ENCODE assay signal across 26 cellular contexts in the genomic region with DNA sequence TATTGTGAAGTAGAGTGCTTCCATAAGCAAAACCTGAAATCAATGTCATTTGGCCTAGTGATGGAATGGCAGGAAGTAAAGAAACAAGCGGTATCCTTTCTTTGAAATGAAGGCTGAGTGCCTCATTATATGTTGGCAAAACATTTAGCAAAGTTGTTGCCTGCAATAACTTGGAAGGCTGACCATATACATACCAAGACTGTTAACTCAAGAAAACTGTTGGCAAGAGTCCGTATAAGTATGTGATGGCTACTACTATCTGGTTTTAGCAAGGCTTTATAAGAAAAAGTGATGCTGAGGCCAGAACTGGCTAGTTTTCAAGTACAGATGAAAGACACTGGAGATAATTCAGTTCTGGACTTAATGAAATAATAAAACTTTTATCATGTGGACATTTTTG.
"Had no signal": no experiment of that assay in that cellular context is flagged by ENCODE, and none has a peak within 500 bp of the region (broad histone marks: within the 10 kb centered on the region; RNA-seq: fewer than 3 reads in every experiment).

No MANE protein-coding gene starts in this region.

- H3K9me3 ChIP-seq: thyroid gland had no signal

- H3K36me3 Mint-ChIP-seq: activated naive CD4-positive, alpha-beta T cell treated with anti-CD3 and anti-CD28 coated beads, Interleukin-2, amount 10 ng/mL, durations not matched to agents 7 days and 5 days; immature natural killer cell had no signal

- H3K27ac ChIP-seq: brain microvascular endothelial cell, left lung, thyroid gland, upper lobe of right lung, VCaP had no signal

- H3K27ac Mint-ChIP-seq: activated CD4-positive, alpha-beta memory T cell treated with anti-CD3 and anti-CD28 coated beads, Interleukin-2, amount 10 ng/mL, durations not matched to agents 7 days and 5 days; activated CD4-positive, alpha-beta T cell treated with anti-CD3 and anti-CD28 coated beads, Interleukin-2, amount 10 ng/mL, durations not matched to agents 24 days and 14 days; activated naive CD4-positive, alpha-beta T cell treated with anti-CD3 and anti-CD28 coated beads, Interleukin-2, amount 10 ng/mL, durations not matched to agents 7 days and 5 days; activated T-cell treated with anti-CD3 and anti-CD28 coated beads, Interleukin-2, amount 50 U/mL, for 72 hours; immature natural killer cell; natural killer cell treated with Interleukin-12 subunit alpha and Interleukin-12 subunit beta and Interleukin-15 and Interleukin-18, amount 100 ng/mL, for 72 hours; progenitor cell of endocrine pancreas; stimulated activated naive CD8-positive, alpha-beta T cell treated with anti-CD3 and anti-CD28 coated beads, Interleukin-15, Interleukin-2, amounts not matched to agents 100 ng/mL and 50 ng/mL, for 24 hours; T-helper 2 cell treated with Interferon-gamma antibody and Interleukin-4, amounts not matched to agents 5 μg/mL and 100 μg/mL, for 36 hours had no signal

- H3K4me3 Mint-ChIP-seq: activated CD4-positive, alpha-beta memory T cell treated with anti-CD3 and anti-CD28 coated beads, Interleukin-2, amount 10 ng/mL, durations not matched to agents 7 days and 5 days; activated CD4-positive, alpha-beta T cell treated with anti-CD3 and anti-CD28 coated beads, Interleukin-2, amount 10 ng/mL, durations not matched to agents 24 days and 14 days; activated naive CD4-positive, alpha-beta T cell treated with anti-CD3 and anti-CD28 coated beads, Interleukin-2, amount 10 ng/mL, durations not matched to agents 7 days and 5 days; activated T-cell treated with anti-CD3 and anti-CD28 coated beads, Interleukin-2, amount 50 U/mL, for 72 hours; immature natural killer cell; natural killer cell treated with Interleukin-12 subunit alpha and Interleukin-12 subunit beta and Interleukin-15 and Interleukin-18, amount 100 ng/mL, for 72 hours; stimulated activated naive CD8-positive, alpha-beta T cell treated with anti-CD3 and anti-CD28 coated beads, Interleukin-15, Interleukin-2, amounts not matched to agents 100 ng/mL and 50 ng/mL, for 24 hours; T-helper 2 cell treated with Interferon-gamma antibody and Interleukin-4, amounts not matched to agents 5 μg/mL and 100 μg/mL, for 36 hours had no signal

- H3K27me3 ChIP-seq: brain microvascular endothelial cell, left lung, thyroid gland, upper lobe of right lung had no signal

- H3K4me3 ChIP-seq: left lung, lung, thyroid gland, upper lobe of right lung had no signal

- H3K36me3 ChIP-seq: brain microvascular endothelial cell, left lung, thyroid gland, upper lobe of right lung had no signal

- H3K4me1 Mint-ChIP-seq: activated CD4-positive, alpha-beta memory T cell treated with anti-CD3 and anti-CD28 coated beads, Interleukin-2, amount 10 ng/mL, durations not matched to agents 7 days and 5 days; activated CD4-positive, alpha-beta T cell treated with anti-CD3 and anti-CD28 coated beads, Interleukin-2, amount 10 ng/mL, durations not matched to agents 24 days and 14 days; activated naive CD4-positive, alpha-beta T cell treated with anti-CD3 and anti-CD28 coated beads, Interleukin-2, amount 10 ng/mL, durations not matched to agents 7 days and 5 days; immature natural killer cell had no signal

- H3K27me3 Mint-ChIP-seq: activated CD4-positive, alpha-beta memory T cell treated with anti-CD3 and anti-CD28 coated beads, Interleukin-2, amount 10 ng/mL, durations not matched to agents 7 days and 5 days; activated CD4-positive, alpha-beta T cell treated with anti-CD3 and anti-CD28 coated beads, Interleukin-2, amount 10 ng/mL, durations not matched to agents 24 days and 14 days; activated naive CD4-positive, alpha-beta T cell treated with anti-CD3 and anti-CD28 coated beads, Interleukin-2, amount 10 ng/mL, durations not matched to agents 7 days and 5 days; stimulated activated naive CD8-positive, alpha-beta T cell treated with anti-CD3 and anti-CD28 coated beads, Interleukin-15, Interleukin-2, amounts not matched to agents 100 ng/mL and 50 ng/mL, for 24 hours had no signal

- ATAC-seq: activated CD4-positive, CD25-positive, alpha-beta regulatory T cell treated with anti-CD3 and anti-CD28 coated beads, Interleukin-2, amount 50 U/mL, for 24 hours; activated T-cell treated with anti-CD3 and anti-CD28 coated beads, Interleukin-2, amount 50 U/mL, for 72 hours; esophagus mucosa; left lung; natural killer cell treated with Interleukin-12 subunit alpha and Interleukin-12 subunit beta and Interleukin-15 and Interleukin-18, amount 100 ng/mL, for 72 hours; upper lobe of right lung had no signal

- H3K4me1 ChIP-seq: left lung, thyroid gland, upper lobe of right lung had no signal

- DNase-seq: activated CD4-positive, alpha-beta memory T cell treated with anti-CD3 and anti-CD28 coated beads, Interleukin-2, amount 10 ng/mL, durations not matched to agents 7 days and 5 days; activated CD4-positive, alpha-beta T cell treated with anti-CD3 and anti-CD28 coated beads, Interleukin-2, amount 10 ng/mL, durations not matched to agents 24 days and 14 days; activated effector memory CD4-positive, alpha-beta T cell treated with Interleukin-2 at 50 U/mL for 16 hours; activated naive CD4-positive, alpha-beta T cell treated with anti-CD3 and anti-CD28 coated beads, Interleukin-2, amount 10 ng/mL, durations not matched to agents 7 days and 5 days; activated T-cell treated with anti-CD3 and anti-CD28 coated beads, Interleukin-2, amount 50 U/mL, for 72 hours; brain microvascular endothelial cell; caudate nucleus; dermis blood vessel endothelial cell; effector CD8-positive, alpha-beta T cell; foreskin melanocyte; immature natural killer cell; left lung; midbrain; retina; stimulated activated CD4-positive, alpha-beta T cell treated with anti-CD3 and anti-CD28 coated beads, Interleukin-4, amount 100 ng/mL, for 4 hours; substantia nigra; thyroid gland; upper lobe of right lung had no signal
